Comparison of ENCODE assay signal across 8 cellular contexts in the genomic region with DNA sequence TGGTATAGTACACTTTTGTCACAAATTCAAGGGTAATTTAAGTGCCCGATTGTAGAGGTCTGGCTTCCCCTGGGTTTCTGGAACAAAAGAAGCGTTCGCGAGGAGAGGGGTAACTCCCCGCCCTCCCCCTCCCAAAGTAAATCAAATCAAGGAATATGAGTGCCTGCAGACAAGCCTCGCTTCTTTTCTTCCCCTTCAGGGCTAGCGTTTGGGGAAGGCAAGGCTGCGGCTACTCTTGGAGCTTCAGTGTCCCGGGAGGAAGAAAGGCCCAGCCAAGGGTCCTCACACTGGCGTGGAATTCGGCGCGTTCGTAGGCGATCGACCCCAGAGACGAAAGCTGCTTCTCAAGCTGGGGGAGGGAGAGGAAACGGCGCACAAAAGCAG. TPM values are rescaled to one million over a fixed set of nuclear protein-coding genes. Genes with fewer than 3 reads are reported as not detected.
A peak's percentile ranks its signal among the peaks of the same experiment; 100 is the strongest.
DNase-seq lines count a peak whose midpoint lies in the region; ATAC-seq and TF ChIP-seq lines count a peak whose summit lies in the region.

No MANE protein-coding gene starts in this region.

- no peak for TF ChIP-seq CTCF in vagina (IDR thresholded peaks at IDR 0.05)

- no peaks in the 10 kb centered on the region for H3K36me3 ChIP-seq in mesendoderm (ENCODE audit: control insufficient read depth, insufficient read depth, low read length)
- H3K36me3 ChIP-seq in vagina: no peaks in the 10 kb centered on the region

- H3K9ac ChIP-seq in mesendoderm (ENCODE audit: low read length): peak overlapping the region; percentile 86

- no peaks in the 10 kb centered on the region for H3K9me3 ChIP-seq in vagina

- peak overlapping the region; percentile 88 for H3K56ac ChIP-seq in mesendoderm (ENCODE audit: low read length)

- peak overlapping the region; percentile 26 for H3K4me2 ChIP-seq in mesendoderm (ENCODE audit: low read length)

- no peak for TF ChIP-seq POLR2A in vagina (IDR thresholded peaks at IDR 0.05)

- no peak overlapping the region for H2BK120ac ChIP-seq in mesendoderm (ENCODE audit: low read depth, low read length)

- peaks cover 7% of the 10 kb centered on the region for H3K4me1 ChIP-seq in mesendoderm (ENCODE audit: control insufficient read depth, low read depth, low read length)
- peaks cover 43% of the 10 kb centered on the region for H3K4me1 ChIP-seq in vagina

- intact Hi-C loops in vagina (cut with DNase I): loop anchor here (10.0 kb wide), 1 partner anchor 90 kb away; no protein-coding TSS in a partner anchor

- H3K27ac ChIP-seq in caudate nucleus (ENCODE audit: low read depth, low read length) (peak overlapping the region; percentile 92), mesendoderm (ENCODE audit: low read depth, low read length) (peak overlapping the region; percentile 98), vagina (peak overlapping the region; percentile 90)

- H2AK5ac ChIP-seq in mesendoderm (ENCODE audit: low read length): no peak overlapping the region

- H3K4me3 ChIP-seq in mesendoderm (ENCODE audit: low read length) (peak overlapping the region; percentile 52), vagina (peak overlapping the region; percentile 79 to 95)

- peaks cover 34% of the 10 kb centered on the region for H3K4me1 Mint-ChIP-seq in activated naive CD4-positive, alpha-beta T cell treated with anti-CD3 and anti-CD28 coated beads, Interleukin-2, amount 50 U/mL, for 24 hours

- H3K79me1 ChIP-seq in mesendoderm (ENCODE audit: low read length): no peaks in the 10 kb centered on the region

- no peaks in the 10 kb centered on the region for H3K27me3 Mint-ChIP-seq in activated naive CD4-positive, alpha-beta T cell treated with anti-CD3 and anti-CD28 coated beads, Interleukin-2, amount 50 U/mL, for 24 hours

- peak overlapping the region; percentile 96 for H3K27ac Mint-ChIP-seq in activated naive CD4-positive, alpha-beta T cell treated with anti-CD3 and anti-CD28 coated beads, Interleukin-2, amount 50 U/mL, for 24 hours

- no CpG with 5 or more reads among the region's 19 CpGs for WGBS in mesendoderm (ENCODE audit: extremely low coverage, insufficient coverage, low lambda C conversion rate)

- H3K9me3 Mint-ChIP-seq in activated naive CD4-positive, alpha-beta T cell treated with anti-CD3 and anti-CD28 coated beads, Interleukin-2, amount 50 U/mL, for 24 hours: no peaks in the 10 kb centered on the region

- no peak overlapping the region for H2BK15ac ChIP-seq in mesendoderm (replicated peaks; ENCODE audit: low read depth)

- DNase-seq in activated naive CD4-positive, alpha-beta T cell treated with Interleukin-2 at 50 U/mL for 16 hours: no peak
- DNase-seq in caudate nucleus (lab: John Stamatoyannopoulos, UW) (peak in 3 of 61 donors; percentile 57 to 64 (median 60)), mesendoderm (no peak), vagina (ENCODE audit: extremely low spot score in 2 of 2) (peak in 1 of 2 donors; percentile 89), left lobe of liver (ENCODE audit: low spot score) (no peak), AG20443 (ENCODE audit: low spot score) (no peak)

- H3K27me3 ChIP-seq in mesendoderm (ENCODE audit: insufficient read depth, low read length, poor library complexity): no peaks in the 10 kb centered on the region
- no peaks in the 10 kb centered on the region for H3K27me3 ChIP-seq in vagina

- H3K79me2 ChIP-seq in mesendoderm (ENCODE audit: control insufficient read depth, insufficient read depth, low read length): peaks cover 47% of the 10 kb centered on the region

- peaks cover 2% of the 10 kb centered on the region for H3K36me3 Mint-ChIP-seq in activated naive CD4-positive, alpha-beta T cell treated with anti-CD3 and anti-CD28 coated beads, Interleukin-2, amount 50 U/mL, for 24 hours

- H4K5ac ChIP-seq in mesendoderm (ENCODE audit: low read length): peak overlapping the region; percentile 1

- peak overlapping the region; percentile 82 for H3K4ac ChIP-seq in mesendoderm (ENCODE audit: low read depth, low read length)

- peak overlapping the region; percentile 62 for H3K18ac ChIP-seq in mesendoderm (ENCODE audit: low read length)

- H3K4me3 Mint-ChIP-seq in activated naive CD4-positive, alpha-beta T cell treated with anti-CD3 and anti-CD28 coated beads, Interleukin-2, amount 50 U/mL, for 24 hours: peak overlapping the region; percentile 96

- no peak overlapping the region for H4K8ac ChIP-seq in mesendoderm (ENCODE audit: low read depth, low read length)

- H3K23ac ChIP-seq in mesendoderm (ENCODE audit: low read length): no peak overlapping the region

- ATAC-seq in left lobe of liver (no peak), HG03095 (IDR thresholded peaks at IDR 0.05; ENCODE audit: unreplicated experiment) (no peak)

- peak overlapping the region; percentile 51 for H2BK5ac ChIP-seq in mesendoderm (ENCODE audit: low read length)

RNA-seq across cellular contexts. Expression of a gene that starts 0.4 kb away (rescaled TPM):
- polyA plus RNA-seq in mesendoderm (2013, experiment 1 of 2): 154 TPM
- 154 TPM for polyA plus RNA-seq in mesendoderm (2013, experiment 2 of 2)
- 103 TPM for total RNA-seq in vagina
- total RNA-seq in left lobe of liver: 29.7 TPM
